In genomic region chr4:67020079-67020807, GRCh38 we compare ENCODE assay signal across 21 cellular contexts.
DNase-seq lines count a peak whose midpoint lies in the region; ATAC-seq and TF ChIP-seq lines count a peak whose summit lies in the region.
"Had no signal": no experiment of that assay in that cellular context is flagged by ENCODE, and none has a peak within 500 bp of the region (broad histone marks: within the 10 kb centered on the region; RNA-seq: fewer than 3 reads in every experiment).

No MANE protein-coding gene starts in this region.

- no peak overlapping the region for H2BK120ac ChIP-seq in mesendoderm (ENCODE audit: low read depth, low read length)

- no peak overlapping the region for H4K8ac ChIP-seq in mesendoderm (ENCODE audit: low read depth, low read length)

- in situ Hi-C loops in astrocyte of the spinal cord (cut with HindIII; ENCODE audit: low sequenced_read_pairs), result no loop called here

- no peaks in the 10 kb centered on the region for H3K27me3 ChIP-seq in mesendoderm (ENCODE audit: insufficient read depth, low read length, poor library complexity)
- H3K27me3 ChIP-seq: BLaER1 treated with 17β-estradiol and CSF1 and Interleukin-3, amounts not matched to agents 10 nM and 100 nM; esophagus muscularis mucosa; MG63 had no signal

- H3K9ac ChIP-seq in mesendoderm (ENCODE audit: low read length), result no peak overlapping the region
- H3K9ac ChIP-seq: BLaER1 treated with 17β-estradiol and CSF1 and Interleukin-3, amounts not matched to agents 10 nM and 100 nM had no signal

- peak; percentile 24 for DNase-seq in A172 (ENCODE audit: low spot score)
- peak; percentile 62 for DNase-seq in HS-27A (ENCODE audit: low read depth)
- peak; percentile 6 for DNase-seq in astrocyte of the spinal cord (ENCODE audit: low read depth, low spot score)
- DNase-seq in mesendoderm, result peak; percentile 38
- DNase-seq in stimulated activated naive CD4-positive, alpha-beta T cell (lab: John Stamatoyannopoulos, UW), result no peak
- no peak for DNase-seq in GM19240 (ENCODE audit: insufficient read length, low spot score)
- DNase-seq in caudate nucleus (lab: John Stamatoyannopoulos, UW), result no peak
- DNase-seq: ACHN; activated CD4-positive, alpha-beta T cell treated with anti-CD3 and anti-CD28 coated beads for 48 hours; Calu3; effector memory CD8-positive, alpha-beta T cell; HCEC 1CT; kidney glomerular epithelial cell; MG63; NCI-H1436 treated with DMSO at 0.1 percent for 48 hours; NCI-H526 treated with DMSO at 0.1 percent for 48 hours; SHP77 had no signal

- no peaks in the 10 kb centered on the region for H3K36me3 ChIP-seq in mesendoderm (ENCODE audit: control insufficient read depth, insufficient read depth, low read length)
- H3K36me3 ChIP-seq: BLaER1 treated with 17β-estradiol and CSF1 and Interleukin-3, amounts not matched to agents 10 nM and 100 nM; esophagus muscularis mucosa; MG63; prostate gland had no signal

- peak overlapping the region; percentile 71 for H3K4ac ChIP-seq in mesendoderm (ENCODE audit: low read depth, low read length)

- no peak for TF ChIP-seq CTCF in astrocyte of the spinal cord (IDR thresholded peaks at IDR 0.05; ENCODE audit: low read depth, low read length)

- peak overlapping the region; percentile 87 for H3K18ac ChIP-seq in mesendoderm (ENCODE audit: low read length)

- H3K27ac ChIP-seq in mesendoderm (ENCODE audit: low read depth, low read length) (no peak overlapping the region), caudate nucleus (ENCODE audit: low read depth, low read length) (no peak overlapping the region)
- H3K27ac ChIP-seq: BLaER1 treated with 17β-estradiol and CSF1 and Interleukin-3, amounts not matched to agents 10 nM and 100 nM; esophagus muscularis mucosa; prostate gland had no signal

- no peak for ATAC-seq in GM19395 (IDR thresholded peaks at IDR 0.05; ENCODE audit: unreplicated experiment)
- ATAC-seq: effector memory CD8-positive, alpha-beta T cell had no signal

- no peaks in the 10 kb centered on the region for H3K4me1 ChIP-seq in mesendoderm (ENCODE audit: control insufficient read depth, low read depth, low read length)
- H3K4me1 ChIP-seq: BLaER1 treated with 17β-estradiol and CSF1 and Interleukin-3, amounts not matched to agents 10 nM and 100 nM; esophagus muscularis mucosa; prostate gland had no signal

- no peak overlapping the region for H3K56ac ChIP-seq in mesendoderm (ENCODE audit: low read length)

- H3K23ac ChIP-seq in mesendoderm (ENCODE audit: low read length), result no peak overlapping the region

- no peaks in the 10 kb centered on the region for H3K79me2 ChIP-seq in mesendoderm (ENCODE audit: control insufficient read depth, insufficient read depth, low read length)

- no CpG with 5 or more reads among the region's 1 CpG for WGBS in mesendoderm (ENCODE audit: extremely low coverage, insufficient coverage, low lambda C conversion rate)

- H4K5ac ChIP-seq in mesendoderm (ENCODE audit: low read length), result no peak overlapping the region

- no peaks in the 10 kb centered on the region for H3K79me1 ChIP-seq in mesendoderm (ENCODE audit: low read length)

- no peak overlapping the region for H3K4me2 ChIP-seq in mesendoderm (ENCODE audit: low read length)
- H3K4me2 ChIP-seq: BLaER1 treated with 17β-estradiol and CSF1 and Interleukin-3, amounts not matched to agents 10 nM and 100 nM had no signal

- H2BK15ac ChIP-seq in mesendoderm (replicated peaks; ENCODE audit: low read depth), result no peak overlapping the region

- H3K4me3 ChIP-seq in astrocyte of the spinal cord (ENCODE audit: low read depth, low read length) (no peak overlapping the region), mesendoderm (ENCODE audit: low read length) (no peak overlapping the region)
- H3K4me3 ChIP-seq: BLaER1 treated with 17β-estradiol and CSF1 and Interleukin-3, amounts not matched to agents 10 nM and 100 nM; esophagus muscularis mucosa; MG63; prostate gland had no signal

- H2AK5ac ChIP-seq in mesendoderm (ENCODE audit: low read length), result no peak overlapping the region

- no peak overlapping the region for H2BK5ac ChIP-seq in mesendoderm (ENCODE audit: low read length)

Comparison
In these comparisons a context has a peak if more than half of its experiments do, and no peak if none do; other contexts are left out.
1. DNase-seq: peak in A172 (single experiment), HS-27A (single experiment), astrocyte of the spinal cord (single experiment) and mesendoderm (single experiment); none in stimulated activated naive CD4-positive, alpha-beta T cell (0 of 6), GM19240 (single experiment) and caudate nucleus (0 of 61).